ENCODE assay signal across 8 cellular contexts in the genomic region with DNA sequence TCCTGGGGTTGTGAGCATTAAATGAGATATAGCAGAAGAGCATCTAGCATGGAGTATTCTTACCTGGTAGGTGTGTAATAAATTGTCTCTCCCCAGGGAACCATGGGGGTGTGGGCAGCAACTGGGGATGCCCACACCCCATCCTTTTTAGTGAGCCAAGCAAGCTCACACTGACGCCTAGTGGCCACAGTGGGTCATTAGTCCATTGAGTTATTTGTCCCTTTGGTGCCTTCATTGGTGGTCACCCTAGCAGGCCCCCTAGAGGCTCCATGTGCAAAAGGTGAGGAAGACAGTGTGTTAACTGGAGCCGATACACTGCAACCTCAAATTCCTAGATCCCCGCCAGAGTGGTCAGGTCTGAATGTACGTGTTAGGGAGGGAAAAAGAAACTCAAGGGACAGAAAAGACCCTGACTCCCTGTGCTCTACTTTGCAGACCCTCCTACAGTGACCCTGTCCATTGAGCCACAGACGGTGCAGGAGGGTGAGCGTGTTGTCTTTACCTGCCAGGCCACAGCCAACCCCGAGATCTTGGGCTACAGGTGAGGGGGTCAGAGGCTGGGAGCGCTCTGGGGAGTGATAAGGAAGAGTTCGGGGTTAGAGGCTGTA.
DNase-seq lines count a peak whose midpoint lies in the region; ATAC-seq and TF ChIP-seq lines count a peak whose summit lies in the region.

No MANE protein-coding gene starts in this region.

- TF ChIP-seq CTCF in GM12873 (IDR thresholded peaks at IDR 0.05; ENCODE audit: insufficient read depth, low read depth, low read length, missing control alignments): peak; percentile 91

- ATAC-seq in HG02938 (IDR thresholded peaks at IDR 0.05; ENCODE audit: unreplicated experiment) (no peak), GM18870 (IDR thresholded peaks at IDR 0.05; ENCODE audit: unreplicated experiment) (no peak)

- TF ChIP-seq POLR2A in erythroblast (IDR thresholded peaks at IDR 0.05; ENCODE audit: low read length): no peak

- DNase-seq in AG08396 (ENCODE audit: low spot score) (peak; percentile 85), KG1 (lab: John Stamatoyannopoulos, UW) (peak; percentile 20), SKM-1 treated with dmso at 0.1 percent for 144 hours (lab: John Stamatoyannopoulos, UW; ENCODE audit: unreplicated experiment) (peak; percentile 81), erythroblast (lab: John Stamatoyannopoulos, UW) (peak; percentile 72), myocyte (ENCODE audit: low read depth) (peak; percentile 82)

Comparison
In these comparisons a context has a peak if more than half of its experiments do, and no peak if none do; other contexts are left out.
1. DNase-seq: peak in every context shown above with its lines; median percentile 85 in AG08396; 82 in myocyte; 81 in SKM-1 treated with dmso at 0.1 percent for 144 hours; 72 in erythroblast; 20 in KG1.